Comparison of ENCODE assay signal across 9 cellular contexts in the genomic region with DNA sequence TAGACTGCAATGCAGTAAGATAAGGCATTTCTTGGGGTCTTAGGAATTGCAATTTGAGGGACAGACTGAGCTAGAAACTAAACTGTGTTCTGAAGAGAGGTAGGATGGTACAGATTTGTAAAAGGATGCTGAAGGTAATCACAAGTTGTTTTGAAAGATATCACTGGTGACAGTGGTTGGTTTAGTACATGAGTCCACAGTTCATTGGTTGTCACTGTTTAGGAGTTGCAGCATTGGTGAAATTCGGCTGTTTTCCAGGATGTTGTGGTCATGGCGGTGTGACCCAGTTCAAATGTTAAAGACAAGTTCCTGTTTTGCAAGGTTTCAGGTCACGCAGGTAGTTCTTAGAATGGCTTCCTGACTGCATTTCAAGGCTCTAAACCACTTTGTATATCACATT.
DNase-seq lines count a peak whose midpoint lies in the region; ATAC-seq and TF ChIP-seq lines count a peak whose summit lies in the region.
"Had no signal": no experiment of that assay in that cellular context is flagged by ENCODE, and none has a peak within 500 bp of the region (broad histone marks: within the 10 kb centered on the region; RNA-seq: fewer than 3 reads in every experiment).

No MANE protein-coding gene starts in this region.

- peak; percentile 20 to 47 for TF ChIP-seq POLR2A in Peyer's patch (IDR thresholded peaks at IDR 0.05)

- H3K9me3 ChIP-seq in Peyer's patch, result peaks cover 0 to 1% (median 0%) of the 10 kb centered on the region in 4 donors

- H3K27ac ChIP-seq in Peyer's patch, result peak overlapping the region; percentile 41 to 55 (median 52)

- peak; percentile 98 for ATAC-seq in GM18498 (IDR thresholded peaks at IDR 0.05; ENCODE audit: unreplicated experiment)
- peak; percentile 97 for ATAC-seq in HG02678 (IDR thresholded peaks at IDR 0.05; ENCODE audit: unreplicated experiment)
- no peak for ATAC-seq in Right ventricle myocardium superior (ENCODE audit: poor library complexity)

- DNase-seq in Peyer's patch (peak in 2 of 3 donors; percentile 89 to 94), Right ventricle myocardium superior (no peak), NK-92 (lab: John Stamatoyannopoulos, UW; ENCODE audit: unreplicated experiment) (no peak), GDM1 (lab: John Stamatoyannopoulos, UW) (no peak)
- peak; percentile 57 for DNase-seq in activated naive CD8-positive, alpha-beta T cell treated with anti-CD3 and anti-CD28 coated beads for 36 hours
- peak; percentile 6 for DNase-seq in stimulated activated CD8-positive, alpha-beta memory T cell treated with anti-CD3 and anti-CD28 coated beads, Interleukin-7, amount 100 ng/mL, for 24 hours (ENCODE audit: low read depth)

- H3K4me3 Mint-ChIP-seq in activated naive CD8-positive, alpha-beta T cell treated with anti-CD3 and anti-CD28 coated beads for 36 hours, result peak overlapping the region; percentile 1

- peaks cover 30% of the 10 kb centered on the region for H3K4me1 Mint-ChIP-seq in activated naive CD8-positive, alpha-beta T cell treated with anti-CD3 and anti-CD28 coated beads for 36 hours

- peak overlapping the region; percentile 89 for H3K27ac Mint-ChIP-seq in activated naive CD8-positive, alpha-beta T cell treated with anti-CD3 and anti-CD28 coated beads for 36 hours

- TF ChIP-seq CTCF in Peyer's patch (IDR thresholded peaks at IDR 0.05), result no peak

- H3K36me3 Mint-ChIP-seq in activated naive CD8-positive, alpha-beta T cell treated with anti-CD3 and anti-CD28 coated beads for 36 hours, result peaks cover 32% of the 10 kb centered on the region

- no peaks in the 10 kb centered on the region for H3K27me3 Mint-ChIP-seq in activated naive CD8-positive, alpha-beta T cell treated with anti-CD3 and anti-CD28 coated beads for 36 hours

- no peaks in the 10 kb centered on the region for H3K36me3 ChIP-seq in Peyer's patch

- H3K4me3 ChIP-seq in Peyer's patch, result no peak overlapping the region
- H3K4me3 ChIP-seq: skin epidermis had no signal

- intact Hi-C loops in Right ventricle myocardium superior (cut with DNase I), result no loop called here

- no peaks in the 10 kb centered on the region for H3K27me3 ChIP-seq in Peyer's patch

- H3K9me3 Mint-ChIP-seq in activated naive CD8-positive, alpha-beta T cell treated with anti-CD3 and anti-CD28 coated beads for 36 hours, result peaks cover 38% of the 10 kb centered on the region

- no peaks in the 10 kb centered on the region for H3K4me1 ChIP-seq in Peyer's patch

Comparison
In these comparisons a context has a peak if more than half of its experiments do, and no peak if none do; other contexts are left out.
1. DNase-seq: peak in Peyer's patch (2 of 3), activated naive CD8-positive, alpha-beta T cell treated with anti-CD3 and anti-CD28 coated beads for 36 hours (single experiment) and stimulated activated CD8-positive, alpha-beta memory T cell treated with anti-CD3 and anti-CD28 coated beads, Interleukin-7, amount 100 ng/mL, for 24 hours (single experiment); none in Right ventricle myocardium superior (single experiment), NK-92 (single experiment) and GDM1 (single experiment).